14 cellular contexts compared by ENCODE assay signal in genomic region chr21:34132905-34133304, GRCh38. TPM values are rescaled to one million over a fixed set of nuclear protein-coding genes. Genes with fewer than 3 reads are reported as not detected.
DNase-seq lines count a peak whose midpoint lies in the region; ATAC-seq and TF ChIP-seq lines count a peak whose summit lies in the region.
"Had no signal": no experiment of that assay in that cellular context is flagged by ENCODE, and none has a peak within 500 bp of the region (broad histone marks: within the 10 kb centered on the region; RNA-seq: fewer than 3 reads in every experiment).

No MANE protein-coding gene starts in this region.

- intact Hi-C loops in Right ventricle myocardium superior (cut with DNase I) = no loop called here
- intact Hi-C loops in activated CD8-positive, alpha-beta T cell treated with anti-CD3 and anti-CD28 coated beads for 36 hours (cut with micrococcal nuclease) = no loop called here
- intact Hi-C loops in naive thymus-derived CD4-positive, alpha-beta T cell (cut with micrococcal nuclease) = no loop called here
- intact Hi-C loops in aorta (cut with DNase I) = loop anchor here (2.0 to 5.0 kb wide), 3 partner anchors 18 to 49 kb away; no protein-coding TSS in a partner anchor

- peaks cover 69% of the 10 kb centered on the region for H3K4me1 Mint-ChIP-seq in activated CD8-positive, alpha-beta T cell treated with anti-CD3 and anti-CD28 coated beads for 36 hours (ENCODE audit: low read depth)
- peaks cover 54 to 84% (median 77%) of the 10 kb centered on the region in 7 donors for H3K4me1 Mint-ChIP-seq in naive thymus-derived CD4-positive, alpha-beta T cell

- H3K27me3 ChIP-seq in cardiac muscle cell (no peaks in the 10 kb centered on the region), aorta (ENCODE audit: control insufficient read depth in 1 of 2, insufficient read depth in 2 of 2, low read length in 1 of 2) (no peaks in the 10 kb centered on the region), SJCRH30 (no peaks in the 10 kb centered on the region)
- H3K27me3 ChIP-seq in naive thymus-derived CD4-positive, alpha-beta T cell (ENCODE audit: control insufficient read depth in 2 of 2, insufficient read depth in 2 of 2, low read length in 2 of 2) = no peaks in the 10 kb centered on the region
- H3K27me3 ChIP-seq: MG63 had no signal

- peak overlapping the region; percentile 92 for H3K27ac Mint-ChIP-seq in activated CD8-positive, alpha-beta T cell treated with anti-CD3 and anti-CD28 coated beads for 36 hours
- H3K27ac Mint-ChIP-seq in naive thymus-derived CD4-positive, alpha-beta T cell = peak overlapping the region; percentile 26 to 90 (median 73)

- H3K4me1 ChIP-seq in cardiac muscle cell (ENCODE audit: low read depth) (peaks cover 59% of the 10 kb centered on the region), aorta (ENCODE audit: control insufficient read depth in 1 of 2, insufficient read depth in 2 of 2, low read length in 2 of 2) (peaks cover 2 to 20% of the 10 kb centered on the region in 2 donors), SJCRH30 (no peaks in the 10 kb centered on the region; the same call in 1 of the 2 replicates)
- H3K4me1 ChIP-seq in naive thymus-derived CD4-positive, alpha-beta T cell (ENCODE audit: control insufficient read depth in 2 of 2, insufficient read depth in 2 of 2, low read length in 2 of 2) = peaks cover 4 to 53% of the 10 kb centered on the region in 2 donors

- H3K9me3 Mint-ChIP-seq in activated CD8-positive, alpha-beta T cell treated with anti-CD3 and anti-CD28 coated beads for 36 hours = peaks cover 2% of the 10 kb centered on the region
- peaks cover 0 to 20% (median 0%) of the 10 kb centered on the region in 11 donors for H3K9me3 Mint-ChIP-seq in naive thymus-derived CD4-positive, alpha-beta T cell

- 83 to 86% methylated on average over 4 of the region's 4 CpGs for WGBS in aorta, 2 donors

- H3K36me3 ChIP-seq in cardiac muscle cell (no peaks in the 10 kb centered on the region), aorta (ENCODE audit: control insufficient read depth in 1 of 2, insufficient read depth in 2 of 2, low read length in 1 of 2) (no peaks in the 10 kb centered on the region), SJCRH30 (0 out of 2 replicates have a peak, but pooled peaks cover 2% of the 10 kb centered on the region)
- H3K36me3 ChIP-seq in naive thymus-derived CD4-positive, alpha-beta T cell (ENCODE audit: control insufficient read depth in 2 of 3, insufficient read depth in 3 of 3, low read length in 3 of 3) = peaks cover 0 to 11% (median 0%) of the 10 kb centered on the region in 3 experiments

- H3K27me3 Mint-ChIP-seq in activated CD8-positive, alpha-beta T cell treated with anti-CD3 and anti-CD28 coated beads for 36 hours = no peaks in the 10 kb centered on the region
- H3K27me3 Mint-ChIP-seq in naive thymus-derived CD4-positive, alpha-beta T cell = no peaks in the 10 kb centered on the region

- no peak for ATAC-seq in Right ventricle myocardium superior (ENCODE audit: poor library complexity)
- ATAC-seq in activated CD8-positive, alpha-beta T cell treated with anti-CD3 and anti-CD28 coated beads for 36 hours = no peak
- ATAC-seq in naive thymus-derived CD4-positive, alpha-beta T cell = no peak
- ATAC-seq in aorta (ENCODE audit: low FRiP score) = no peak
- ATAC-seq: lower lobe of right lung had no signal

- H3K27ac ChIP-seq in cardiac muscle cell = peak overlapping the region; percentile 95
- H3K27ac ChIP-seq in naive thymus-derived CD4-positive, alpha-beta T cell (ENCODE audit: low read depth, low read length) = no peak overlapping the region
- peak overlapping the region; percentile 79 to 93 for H3K27ac ChIP-seq in aorta (ENCODE audit: low read depth in 1 of 2, low read length in 2 of 2)
- no peak overlapping the region for H3K27ac ChIP-seq in SJCRH30
- H3K27ac ChIP-seq: lower lobe of right lung had no signal

- CTCF ChIA-PET in activated CD8-positive, alpha-beta T cell treated with anti-CD3 and anti-CD28 coated beads for 36 hours (lab: Charles Lee) = interaction anchor here (1.0 to 9.6 kb wide), 8 partner anchors 8 to 222 kb away, joined by 3 to 65 read pairs (median 4); no protein-coding TSS in a partner anchor
- CTCF ChIA-PET in naive thymus-derived CD4-positive, alpha-beta T cell (lab: Charles Lee) = interaction anchor here (0.6 kb wide), 1 partner anchor 66 kb away, joined by 3 read pairs; no protein-coding TSS in a partner anchor
- CTCF ChIA-PET in GM10248 (lab: Yijun Ruan, JAX) = interaction anchor here (1.1 to 1.3 kb wide), 3 partner anchors 9 to 69 kb away, joined by 3 read pairs; no protein-coding TSS in a partner anchor

- H3K36me3 Mint-ChIP-seq in activated CD8-positive, alpha-beta T cell treated with anti-CD3 and anti-CD28 coated beads for 36 hours (ENCODE audit: low read depth) = peaks cover 76% of the 10 kb centered on the region
- H3K36me3 Mint-ChIP-seq in naive thymus-derived CD4-positive, alpha-beta T cell = peaks cover 13 to 72% (median 42%) of the 10 kb centered on the region in 5 donors

- TF ChIP-seq CTCF in cardiac muscle cell (IDR thresholded peaks at IDR 0.05; ENCODE audit: low read depth, low read length) (no peak), GM10248 (IDR thresholded peaks at IDR 0.05; ENCODE audit: control extremely low read depth, extremely low read depth, low read depth, missing control alignments) (no peak)
- TF ChIP-seq CTCF in activated CD8-positive, alpha-beta T cell treated with anti-CD3 and anti-CD28 coated beads for 36 hours (IDR thresholded peaks at IDR 0.05) = no peak

- H3K9me3 ChIP-seq in cardiac muscle cell (ENCODE audit: low read depth) (no peaks in the 10 kb centered on the region), aorta (ENCODE audit: control insufficient read depth, low read length) (no peaks in the 10 kb centered on the region), SJCRH30 (replicated peaks) (0 out of 2 replicates have a peak, but pooled peaks cover 3% of the 10 kb centered on the region)
- H3K9me3 ChIP-seq in naive thymus-derived CD4-positive, alpha-beta T cell (ENCODE audit: control insufficient read depth in 2 of 3, low read length in 3 of 3) = no peaks in the 10 kb centered on the region
- H3K9me3 ChIP-seq: lower lobe of right lung had no signal

- no peak overlapping the region for H3K4me3 ChIP-seq in cardiac muscle cell
- H3K4me3 ChIP-seq in naive thymus-derived CD4-positive, alpha-beta T cell (ENCODE audit: low read length) = no peak overlapping the region
- H3K4me3 ChIP-seq in aorta (ENCODE audit: low read length in 2 of 2) = no peak overlapping the region
- H3K4me3 ChIP-seq in SJCRH30 = no peak overlapping the region
- H3K4me3 ChIP-seq: lower lobe of right lung, MG63 had no signal

- no peak for DNase-seq in cardiac muscle cell (ENCODE audit: low read depth in 1 of 2, low spot score in 1 of 2)
- DNase-seq in Right ventricle myocardium superior = no peak
- DNase-seq in activated CD8-positive, alpha-beta T cell treated with anti-CD3 and anti-CD28 coated beads for 36 hours = no peak
- DNase-seq in naive thymus-derived CD4-positive, alpha-beta T cell = no peak
- no peak for DNase-seq in aorta
- no peak for DNase-seq in activated CD8-positive, alpha-beta memory T cell treated with anti-CD3 and anti-CD28 coated beads, Interleukin-2, amount 50 U/mL, for 4 hours
- DNase-seq in SJCRH30 = no peak
- no peak for DNase-seq in GM10248 (ENCODE audit: extremely low spot score)
- DNase-seq: activated T-cell treated with anti-CD3 and anti-CD28 coated beads, Interleukin-2, amount 50 U/mL, for 48 hours; caudate nucleus; lower lobe of right lung; MG63; NCI-H2171; OCI-M1 had no signal

- no peak overlapping the region for H3K4me3 Mint-ChIP-seq in activated CD8-positive, alpha-beta T cell treated with anti-CD3 and anti-CD28 coated beads for 36 hours
- H3K4me3 Mint-ChIP-seq in naive thymus-derived CD4-positive, alpha-beta T cell = peak overlapping the region; percentile 39 to 82 (median 61)

- POLR2A ChIA-PET in activated CD8-positive, alpha-beta T cell treated with anti-CD3 and anti-CD28 coated beads for 36 hours (lab: Charles Lee) = interaction anchor here (1.0 to 1.9 kb wide), 2 partner anchors 8 to 69 kb away, joined by 3 to 5 read pairs; no protein-coding TSS in a partner anchor
- POLR2A ChIA-PET in naive thymus-derived CD4-positive, alpha-beta T cell (lab: Charles Lee) = interaction anchor here (1.0 to 1.4 kb wide), 3 partner anchors 57 to 67 kb away, joined by 3 to 4 read pairs (median 3); partner anchors contain the start of genes MRPS6 and SLC5A3
- POLR2A ChIA-PET in GM10248 (lab: Yijun Ruan, JAX) = no interaction called here

RNA-seq across cellular contexts. Expression of gene MRPS6, which starts 59.5 kb away (rescaled TPM):
- total RNA-seq in cardiac muscle cell (83.7 and 83.8 TPM in 2 replicates), Right ventricle myocardium superior (74.4 TPM), aorta (100 to 1,000 TPM in 1 of 2 donors, 10 to 100 TPM in 1; 78.4 to 137 TPM)
- polyA plus RNA-seq in cardiac muscle cell (314 and 335 TPM in 2 replicates), aorta (100 to 1,000 TPM in 1 of 2 donors, 10 to 100 TPM in 1; 84.2 to 128 TPM)
- total RNA-seq in activated CD8-positive, alpha-beta T cell treated with anti-CD3 and anti-CD28 coated beads for 36 hours = 10 to 100 TPM; 93.9 to 95.2 TPM
- total RNA-seq in naive thymus-derived CD4-positive, alpha-beta T cell = 10 to 100 TPM; 25.5 to 92.7 (median 87.9) TPM
- 100 to 1,000 TPM; 183 to 193 TPM for polyA plus RNA-seq in naive thymus-derived CD4-positive, alpha-beta T cell
- total RNA-seq in SJCRH30 (2014; rRNA removed; shearing (Covaris generic)) = 28.0 and 32.6 TPM in 2 replicates

RNA-seq across cellular contexts. Expression of gene SLC5A3, which starts 59.5 kb away (rescaled TPM):
- 11.5 and 17.0 TPM in 2 replicates for total RNA-seq in cardiac muscle cell
- polyA plus RNA-seq in cardiac muscle cell = 3.0 and 4.1 TPM in 2 replicates
- 5.1 TPM for total RNA-seq in Right ventricle myocardium superior
- 10 to 100 TPM; 21.1 to 21.9 TPM for total RNA-seq in activated CD8-positive, alpha-beta T cell treated with anti-CD3 and anti-CD28 coated beads for 36 hours
- 10 to 100 TPM in 3 of 5 experiments, 1 to 10 TPM in 2; 8.8 to 45.5 (median 34.0) TPM for total RNA-seq in naive thymus-derived CD4-positive, alpha-beta T cell
- 1 to 10 TPM; 1.8 to 2.1 TPM for polyA plus RNA-seq in naive thymus-derived CD4-positive, alpha-beta T cell
- 10 to 100 TPM; 25.2 to 82.3 TPM for total RNA-seq in aorta
- polyA plus RNA-seq in aorta = 1 to 10 TPM; 3.0 to 3.2 TPM
- total RNA-seq in SJCRH30 (2014; rRNA removed; shearing (Covaris generic)) = 7.9 and 9.4 TPM in 2 replicates

Comparison
In these comparisons a context has a peak if more than half of its experiments do, and no peak if none do; other contexts are left out.
1. H3K27ac ChIP-seq: peak in cardiac muscle cell (single experiment) and aorta (2 of 2); none in naive thymus-derived CD4-positive, alpha-beta T cell (single experiment) and SJCRH30 (single experiment).
2. intact Hi-C loops: an anchor here in aorta (2.0 to 5.0 kb wide); none called in Right ventricle myocardium superior, activated CD8-positive, alpha-beta T cell treated with anti-CD3 and anti-CD28 coated beads for 36 hours and naive thymus-derived CD4-positive, alpha-beta T cell.